Comparison of ENCODE assay signal across 1 cellular context in genomic region chr9:136517012-136517743, GRCh38.
TF ChIP-seq lines count a peak whose summit lies in the region.

No MANE protein-coding gene starts in this region.

TF ChIP-seq in K562, 482 proteins besides CTCF, POLR2A, EP300 and RAD21:
- peak; percentile 34 for TF ChIP-seq POLR2G (IDR thresholded peaks at IDR 0.05; ENCODE audit: low read depth, low read length)
- no peak for TF ChIP-seq MXI1 (IDR thresholded peaks at IDR 0.05; ENCODE audit: low read depth, low read length)
- TF ChIP-seq DACH1 (IDR thresholded peaks at IDR 0.05; ENCODE audit: partially characterized antibody): no peak
- TF ChIP-seq HNRNPL (IDR thresholded peaks at IDR 0.05; ENCODE audit: low read depth, low read length): peak; percentile 48; the same call in 1 of the 2 replicates
TF ChIP-seq in K562: peak in this region for 2.
